ENCODE assay signal across 13 cellular contexts in the genomic region with DNA sequence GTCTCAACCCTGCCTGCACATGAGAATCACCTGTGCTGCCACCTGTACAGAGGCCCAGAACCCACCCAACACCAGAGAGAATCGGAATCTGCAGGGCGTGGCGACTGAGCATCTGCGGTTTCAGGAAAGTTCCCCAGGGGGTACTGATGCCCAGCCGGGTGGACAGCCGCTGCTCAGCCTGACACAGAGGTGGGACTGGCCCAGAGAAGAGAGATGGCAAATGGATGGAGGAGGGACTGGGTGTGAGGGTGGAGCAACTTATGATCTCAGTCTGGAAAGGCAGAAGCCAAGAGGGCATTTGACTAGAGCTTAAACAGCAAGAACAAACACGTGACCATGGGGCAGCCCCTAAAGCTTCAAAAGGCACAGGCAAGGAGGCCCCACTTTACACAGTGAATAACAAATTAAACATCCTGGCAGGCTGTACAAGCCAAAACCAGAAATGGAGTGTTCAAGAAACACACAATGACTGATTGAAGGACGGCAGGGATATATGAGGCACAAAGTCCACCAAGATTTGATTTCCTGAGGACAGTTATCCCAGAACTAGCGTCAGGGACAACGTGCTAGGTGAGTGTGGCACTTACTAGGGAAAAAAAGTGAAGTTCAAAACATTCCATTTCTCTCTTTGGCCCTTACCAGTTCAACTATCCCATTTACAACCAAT. TPM values are rescaled to one million over a fixed set of nuclear protein-coding genes. Genes with fewer than 3 reads are reported as not detected.
DNase-seq lines count a peak whose midpoint lies in the region; ATAC-seq, FAIRE-seq and TF ChIP-seq lines count a peak whose summit lies in the region.
"Had no signal": no experiment of that assay in that cellular context is flagged by ENCODE, and none has a peak within 500 bp of the region (broad histone marks: within the 10 kb centered on the region; RNA-seq: fewer than 3 reads in every experiment).

No MANE protein-coding gene starts in this region.

- TF ChIP-seq POLR2A in GM12891 (IDR thresholded peaks at IDR 0.05; ENCODE audit: low read depth, low read length), result no peak

- POLR2A ChIA-PET in T-cell (lab: Charles Lee), result interaction anchor here in 1 of 2 donors (0.6 kb wide), 1 partner anchor 269 kb away, joined by 3 read pairs; no protein-coding TSS in a partner anchor

- H3K27me3 ChIP-seq in effector memory CD4-positive, alpha-beta T cell (replicated peaks; ENCODE audit: control insufficient read depth, insufficient read depth, low read length, poor library complexity, severe bottlenecking), result no peaks in the 10 kb centered on the region

- peak overlapping the region; percentile 38 for H3K27ac ChIP-seq in effector memory CD4-positive, alpha-beta T cell (ENCODE audit: insufficient read depth, low read length, poor library complexity, severe bottlenecking)

- H3K4me3 ChIP-seq in effector memory CD4-positive, alpha-beta T cell (ENCODE audit: insufficient read depth, low read depth, low read length, poor library complexity, severe bottlenecking), result no peak overlapping the region

- CTCF ChIA-PET in T-cell (lab: Charles Lee), result interaction anchor here in 1 of 2 donors (1.0 kb wide), 1 partner anchor 22 kb away, joined by 4 read pairs; no protein-coding TSS in a partner anchor

- peaks cover 24% of the 10 kb centered on the region for H3K36me3 Mint-ChIP-seq in T-cell

- peak overlapping the region; percentile 91 to 97 (median 93) for H3K4me3 Mint-ChIP-seq in T-cell

- H3K9me3 Mint-ChIP-seq in T-cell, result no peaks in the 10 kb centered on the region

- ATAC-seq in T-cell (replicated peaks in 1 of 4), result peak in 3 of 4 experiments; percentile 10 to 37 (median 18)

- no peaks in the 10 kb centered on the region for H3K27me3 Mint-ChIP-seq in T-cell

- FAIRE-seq in GM12891 (lab: Jason Lieb, UNC) (peak; percentile 85), RCC 7860 (lab: Jason Lieb, UNC) (no peak)
- FAIRE-seq: endothelial cell of umbilical vein had no signal

- H3K4me1 Mint-ChIP-seq in T-cell, result peaks cover 78 to 84% (median 82%) of the 10 kb centered on the region in 3 donors

- no peak for DNase-seq in GM12891 (ENCODE audit: insufficient read length, low spot score)
- peak in 27 of 34 experiments; percentile 17 to 70 (median 49) for DNase-seq in T-cell
- DNase-seq in effector memory CD4-positive, alpha-beta T cell, result no peak
- DNase-seq in stimulated activated CD4-positive, alpha-beta T cell treated with anti-CD3 and anti-CD28 coated beads, Interleukin-12 subunit alpha, Interleukin-12 subunit beta, amount 100 ng/mL, for 48 hours (ENCODE audit: low read depth in 2 of 3, low spot score in 1 of 3), result peak in 2 of 3 donors; percentile 30 to 35
- no peak for DNase-seq in cortex of kidney (lab: John Stamatoyannopoulos, UW)
- no peak for DNase-seq in RCC 7860 (ENCODE audit: low spot score)
- no peak for DNase-seq in AG08395 (ENCODE audit: low spot score)
- no peak for DNase-seq in NCI-H526 (lab: John Stamatoyannopoulos, UW)
- DNase-seq: kidney glomerular epithelial cell, NCI-H1417, retina, SHP77 had no signal

- H3K36me3 ChIP-seq in effector memory CD4-positive, alpha-beta T cell (ENCODE audit: control insufficient read depth, insufficient read depth, low read length), result peaks cover 21% of the 10 kb centered on the region

- H3K27ac Mint-ChIP-seq in T-cell, result peak overlapping the region; percentile 75 to 87

- peaks cover 28% of the 10 kb centered on the region for H3K4me1 ChIP-seq in effector memory CD4-positive, alpha-beta T cell (ENCODE audit: control insufficient read depth, insufficient read depth, low read length, poor library complexity, severe bottlenecking)

- H3K9me3 ChIP-seq in effector memory CD4-positive, alpha-beta T cell (ENCODE audit: control insufficient read depth, low read length), result no peaks in the 10 kb centered on the region

TF ChIP-seq in GM12891, 5 proteins besides CTCF, POLR2A, EP300 and RAD21:
- TF ChIP-seq POU2F2 (IDR thresholded peaks at IDR 0.05; ENCODE audit: low read depth, low read length) (0 out of 2 replicates have a peak, but pooled peaks have one; percentile 41), PAX5 (IDR thresholded peaks at IDR 0.05; ENCODE audit: insufficient read depth, low read length, severe bottlenecking) (no peak)

RNA-seq across cellular contexts. Expression of a gene that starts 3.1 kb away (rescaled TPM):
- 40.5 TPM for polyA plus RNA-seq in GM12891 (2012; ENCODE audit: low read depth, missing spikeins)
- total RNA-seq in T-cell, result 100 to 1,000 TPM in 2 of 5 donors, 10 to 100 TPM in 3; 90.2 to 101 (median 98.3) TPM

Comparison
In these comparisons a context has a peak if more than half of its experiments do, and no peak if none do; other contexts are left out.
1. DNase-seq: peak in T-cell (27 of 34) and stimulated activated CD4-positive, alpha-beta T cell treated with anti-CD3 and anti-CD28 coated beads, Interleukin-12 subunit alpha, Interleukin-12 subunit beta, amount 100 ng/mL, for 48 hours (2 of 3); none in GM12891 (single experiment), effector memory CD4-positive, alpha-beta T cell (0 of 3), cortex of kidney (single experiment), RCC 7860 (single experiment), AG08395 (single experiment) and NCI-H526 (0 of 2).